ENCODE assay signal across 16 cellular contexts in the genomic region with DNA sequence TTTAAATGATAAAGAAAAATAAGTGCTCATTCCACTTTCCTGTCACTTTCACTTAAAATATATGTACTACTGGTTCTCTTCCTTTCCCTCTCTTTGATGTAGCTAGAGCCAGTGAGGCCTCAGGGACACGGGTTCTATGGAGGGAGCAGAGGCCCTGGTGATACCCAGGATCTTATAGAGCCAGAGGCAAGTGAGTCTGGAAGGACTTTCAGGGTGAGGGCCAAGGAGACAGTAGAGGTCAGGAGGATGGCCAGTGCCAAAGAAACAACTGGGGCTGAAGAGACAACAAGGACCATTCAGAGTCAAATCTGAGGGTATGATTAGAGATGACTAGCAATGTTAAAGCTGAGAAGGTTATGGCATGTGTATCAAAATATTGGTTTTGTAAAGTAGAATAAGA.
DNase-seq lines count a peak whose midpoint lies in the region; ATAC-seq and TF ChIP-seq lines count a peak whose summit lies in the region.
"Had no signal": no experiment of that assay in that cellular context is flagged by ENCODE, and none has a peak within 500 bp of the region (broad histone marks: within the 10 kb centered on the region; RNA-seq: fewer than 3 reads in every experiment).

No MANE protein-coding gene starts in this region.

- no peaks in the 10 kb centered on the region for H3K4me1 Mint-ChIP-seq in naive thymus-derived CD4-positive, alpha-beta T cell
- no peaks in the 10 kb centered on the region for H3K4me1 Mint-ChIP-seq in osteocyte (ENCODE audit: unreplicated experiment)
- H3K4me1 Mint-ChIP-seq: B cell; CD4-positive, alpha-beta memory T cell had no signal

- H3K27me3 ChIP-seq in right cardiac atrium (ENCODE audit: control insufficient read depth, insufficient read depth) (no peaks in the 10 kb centered on the region), right atrium auricular region (no peaks in the 10 kb centered on the region), aorta (ENCODE audit: control insufficient read depth in 1 of 2, insufficient read depth in 2 of 2, low read length in 1 of 2) (no peaks in the 10 kb centered on the region)
- no peaks in the 10 kb centered on the region for H3K27me3 ChIP-seq in naive thymus-derived CD4-positive, alpha-beta T cell (ENCODE audit: control insufficient read depth in 2 of 2, insufficient read depth in 2 of 2, low read length in 2 of 2)

- TF ChIP-seq CTCF in right atrium auricular region (IDR thresholded peaks at IDR 0.05) (no peak), VCaP (conservative IDR thresholded peaks at IDR 0.05) (no peak), osteocyte (IDR thresholded peaks at IDR 0.05) (no peak)

- DNase-seq in right cardiac atrium (no peak), right atrium auricular region (ENCODE audit: low spot score) (no peak), aorta (peak; percentile 40 to 43), osteocyte (ENCODE audit: extremely low spot score, unreplicated experiment) (no peak), NCI-H82 treated with DMSO at 0.1 percent for 48 hours (lab: John Stamatoyannopoulos, UW; ENCODE audit: unreplicated experiment) (no peak), NCI-H345 treated with DMSO at 0.1 percent for 48 hours (lab: John Stamatoyannopoulos, UW; ENCODE audit: unreplicated experiment) (no peak)
- DNase-seq in naive thymus-derived CD4-positive, alpha-beta T cell, result no peak
- DNase-seq: C1 segment of cervical spinal cord; CD4-positive, alpha-beta memory T cell; DMS79; GM23248 had no signal

- CTCF ChIA-PET in naive thymus-derived CD4-positive, alpha-beta T cell (lab: Charles Lee), result no interaction called here

- H3K4me3 ChIP-seq in right cardiac atrium (ENCODE audit: low read length), result no peak overlapping the region
- no peak overlapping the region for H3K4me3 ChIP-seq in right atrium auricular region
- no peak overlapping the region for H3K4me3 ChIP-seq in naive thymus-derived CD4-positive, alpha-beta T cell (ENCODE audit: low read length)
- no peak overlapping the region for H3K4me3 ChIP-seq in aorta (ENCODE audit: low read length in 2 of 2)
- H3K4me3 ChIP-seq: GM12878, GM23248 had no signal

- no peak overlapping the region for H3K4me3 Mint-ChIP-seq in naive thymus-derived CD4-positive, alpha-beta T cell
- no peak overlapping the region for H3K4me3 Mint-ChIP-seq in osteocyte (ENCODE audit: unreplicated experiment)
- H3K4me3 Mint-ChIP-seq: B cell; CD4-positive, alpha-beta memory T cell had no signal

- H3K36me3 Mint-ChIP-seq in naive thymus-derived CD4-positive, alpha-beta T cell, result no peaks in the 10 kb centered on the region
- no peaks in the 10 kb centered on the region for H3K36me3 Mint-ChIP-seq in osteocyte (ENCODE audit: unreplicated experiment)
- H3K36me3 Mint-ChIP-seq: CD4-positive, alpha-beta memory T cell had no signal

- POLR2A ChIA-PET in naive thymus-derived CD4-positive, alpha-beta T cell (lab: Charles Lee), result no interaction called here

- H3K36me3 ChIP-seq in right atrium auricular region (no peaks in the 10 kb centered on the region), aorta (ENCODE audit: control insufficient read depth in 1 of 2, insufficient read depth in 2 of 2, low read length in 1 of 2) (no peaks in the 10 kb centered on the region)
- no peaks in the 10 kb centered on the region for H3K36me3 ChIP-seq in naive thymus-derived CD4-positive, alpha-beta T cell (ENCODE audit: control insufficient read depth in 2 of 3, insufficient read depth in 3 of 3, low read length in 3 of 3)

- H3K9me3 ChIP-seq in right cardiac atrium (ENCODE audit: control insufficient read depth, low read length), result no peaks in the 10 kb centered on the region
- no peaks in the 10 kb centered on the region for H3K9me3 ChIP-seq in right atrium auricular region
- no peaks in the 10 kb centered on the region for H3K9me3 ChIP-seq in naive thymus-derived CD4-positive, alpha-beta T cell (ENCODE audit: control insufficient read depth in 2 of 3, low read length in 3 of 3)
- H3K9me3 ChIP-seq in aorta (ENCODE audit: control insufficient read depth, low read length), result no peaks in the 10 kb centered on the region

- ATAC-seq in right cardiac atrium (peak; percentile 48 to 65), aorta (ENCODE audit: low FRiP score) (no peak)
- peak; percentile 13 for ATAC-seq in naive thymus-derived CD4-positive, alpha-beta T cell
- ATAC-seq: GM12878, HCT116 had no signal

- H3K27ac ChIP-seq in right cardiac atrium (ENCODE audit: low read length) (no peak overlapping the region), right atrium auricular region (no peak overlapping the region), VCaP (peak overlapping the region; percentile 94), aorta (ENCODE audit: low read depth in 1 of 2, low read length in 2 of 2) (no peak overlapping the region)
- H3K27ac ChIP-seq in naive thymus-derived CD4-positive, alpha-beta T cell (ENCODE audit: low read depth, low read length), result no peak overlapping the region
- H3K27ac ChIP-seq: GM23248, HL-60 had no signal

- WGBS in right cardiac atrium, result 38% methylated on average over 1 of the region's 1 CpG
- WGBS in aorta, 2 donors, result 34 to 45% methylated on average over 1 of the region's 1 CpG

- H3K27ac Mint-ChIP-seq in naive thymus-derived CD4-positive, alpha-beta T cell, result no peak overlapping the region
- H3K27ac Mint-ChIP-seq in osteocyte (ENCODE audit: unreplicated experiment), result no peak overlapping the region
- H3K27ac Mint-ChIP-seq: B cell; CD4-positive, alpha-beta memory T cell had no signal

- H3K4me1 ChIP-seq in right cardiac atrium (ENCODE audit: control insufficient read depth, insufficient read depth, low read length), result no peaks in the 10 kb centered on the region
- no peaks in the 10 kb centered on the region for H3K4me1 ChIP-seq in right atrium auricular region
- H3K4me1 ChIP-seq in naive thymus-derived CD4-positive, alpha-beta T cell (ENCODE audit: control insufficient read depth in 2 of 2, insufficient read depth in 2 of 2, low read length in 2 of 2), result no peaks in the 10 kb centered on the region
- no peaks in the 10 kb centered on the region for H3K4me1 ChIP-seq in aorta (ENCODE audit: control insufficient read depth in 1 of 2, insufficient read depth in 2 of 2, low read length in 2 of 2)

- no peaks in the 10 kb centered on the region for H3K9me3 Mint-ChIP-seq in naive thymus-derived CD4-positive, alpha-beta T cell
- H3K9me3 Mint-ChIP-seq in osteocyte (ENCODE audit: unreplicated experiment), result peaks cover 3% of the 10 kb centered on the region
- H3K9me3 Mint-ChIP-seq: CD4-positive, alpha-beta memory T cell had no signal

- intact Hi-C loops in right cardiac atrium (cut with DNase I), result no loop called here
- intact Hi-C loops in naive thymus-derived CD4-positive, alpha-beta T cell (cut with micrococcal nuclease), result no loop called here
- intact Hi-C loops in aorta (cut with DNase I), result no loop called here

- peaks cover 0 to 2% (median 0%) of the 10 kb centered on the region in 5 donors for H3K27me3 Mint-ChIP-seq in naive thymus-derived CD4-positive, alpha-beta T cell
- no peaks in the 10 kb centered on the region for H3K27me3 Mint-ChIP-seq in osteocyte (ENCODE audit: unreplicated experiment)

Comparison
In these comparisons a context has a peak if more than half of its experiments do, and no peak if none do; other contexts are left out.
1. DNase-seq: peak in aorta (2 of 2); none in right cardiac atrium (0 of 3), right atrium auricular region (single experiment), naive thymus-derived CD4-positive, alpha-beta T cell (0 of 9), osteocyte (single experiment), NCI-H82 treated with DMSO at 0.1 percent for 48 hours (single experiment) and NCI-H345 treated with DMSO at 0.1 percent for 48 hours (single experiment).